ENCODE assay signal across 7 cellular contexts in genomic region chr12:53232641-53233538, GRCh38. TPM values are rescaled to one million over a fixed set of nuclear protein-coding genes. Genes with fewer than 3 reads are reported as not detected.
DNase-seq lines count a peak whose midpoint lies in the region; ATAC-seq and TF ChIP-seq lines count a peak whose summit lies in the region.

No MANE protein-coding gene starts in this region.

- H3K9me3 ChIP-seq in heart right ventricle = no peaks in the 10 kb centered on the region

- 26 to 31% methylated on average over 12 of the region's 12 CpGs for WGBS in heart right ventricle, 2 donors

- peaks cover 50% of the 10 kb centered on the region for H3K27me3 Mint-ChIP-seq in activated naive CD4-positive, alpha-beta T cell treated with anti-CD3 and anti-CD28 coated beads, Interleukin-2, amount 10 ng/mL, durations not matched to agents 7 days and 5 days

- H3K4me3 ChIP-seq in GM12865 (ENCODE audit: low read depth, low read length) = peak overlapping the region; percentile 37; the same call in 1 of the 2 replicates
- peak overlapping the region in 9 of 10 donors; percentile 52 to 70 (median 64) for H3K4me3 ChIP-seq in heart right ventricle

- peak; percentile 67 to 85 (median 80) for ATAC-seq in heart right ventricle

- no peaks in the 10 kb centered on the region for H3K9me3 Mint-ChIP-seq in activated naive CD4-positive, alpha-beta T cell treated with anti-CD3 and anti-CD28 coated beads, Interleukin-2, amount 10 ng/mL, durations not matched to agents 7 days and 5 days

- peaks cover 0 to 21% (median 0%) of the 10 kb centered on the region in 7 donors for H3K27me3 ChIP-seq in heart right ventricle

- H3K4me1 ChIP-seq in heart right ventricle = peaks cover 6 to 40% (median 33%) of the 10 kb centered on the region in 9 donors

- H3K4me1 Mint-ChIP-seq in activated naive CD4-positive, alpha-beta T cell treated with anti-CD3 and anti-CD28 coated beads, Interleukin-2, amount 10 ng/mL, durations not matched to agents 7 days and 5 days = peaks cover 57% of the 10 kb centered on the region

- H3K27ac Mint-ChIP-seq in activated naive CD4-positive, alpha-beta T cell treated with anti-CD3 and anti-CD28 coated beads, Interleukin-2, amount 10 ng/mL, durations not matched to agents 7 days and 5 days = peak overlapping the region; percentile 83

- peak overlapping the region; percentile 80 for H3K4me3 Mint-ChIP-seq in activated naive CD4-positive, alpha-beta T cell treated with anti-CD3 and anti-CD28 coated beads, Interleukin-2, amount 10 ng/mL, durations not matched to agents 7 days and 5 days

- DNase-seq in GM12865 (ENCODE audit: low read depth) (no peak), M059J (ENCODE audit: low read depth) (peak; percentile 63), heart right ventricle (peak in 1 of 2 donors; percentile 53), retina (peak; percentile 50), OCI-M2 (lab: John Stamatoyannopoulos, UW; ENCODE audit: unreplicated experiment) (no peak), GM19238 (ENCODE audit: insufficient read length, low spot score) (no peak)
- DNase-seq in activated naive CD4-positive, alpha-beta T cell treated with anti-CD3 and anti-CD28 coated beads, Interleukin-2, amount 10 ng/mL, durations not matched to agents 7 days and 5 days = peak; percentile 66

- intact Hi-C loops in heart right ventricle (cut with DNase I) = no loop called here

- H3K36me3 ChIP-seq in heart right ventricle = peaks cover 0 to 3% (median 0%) of the 10 kb centered on the region in 9 donors

- CTCF ChIA-PET in activated naive CD4-positive, alpha-beta T cell treated with anti-CD3 and anti-CD28 coated beads, Interleukin-2, amount 10 ng/mL, durations not matched to agents 7 days and 5 days (lab: Charles Lee) = interaction anchor here (1.0 to 2.0 kb wide), 3 partner anchors 12 to 73 kb away, joined by 3 to 7 read pairs (median 5); no protein-coding TSS in a partner anchor

- no peaks in the 10 kb centered on the region for H3K36me3 Mint-ChIP-seq in activated naive CD4-positive, alpha-beta T cell treated with anti-CD3 and anti-CD28 coated beads, Interleukin-2, amount 10 ng/mL, durations not matched to agents 7 days and 5 days

- TF ChIP-seq CTCF in GM12865 (IDR thresholded peaks at IDR 0.05; ENCODE audit: insufficient read depth, low read depth, low read length, missing control alignments) (no peak), heart right ventricle (IDR thresholded peaks at IDR 0.05) (no peak)

- peak overlapping the region; percentile 21 to 79 (median 70) for H3K27ac ChIP-seq in heart right ventricle

RNA-seq across cellular contexts. Expression of gene RARG, which starts 0.9 kb away (rescaled TPM):
- total RNA-seq in M059J (2014; rRNA removed; shearing (Covaris generic)) = 16.7 and 22.1 TPM in 2 replicates
- total RNA-seq in heart right ventricle = 10 to 100 TPM in 8 of 10 donors, 1 to 10 TPM in 2; 7.0 to 21.7 (median 13.9) TPM
- 10 to 100 TPM in 1 of 2 donors, 1 to 10 TPM in 1; 7.8 to 11.7 TPM for polyA plus RNA-seq in heart right ventricle

RNA-seq across cellular contexts. Expression of gene ITGB7, which starts 25.8 kb away (rescaled TPM):
- total RNA-seq in M059J (2014; rRNA removed; shearing (Covaris generic)) = not detected in 2 replicates
- 1 to 10 TPM in 7 of 10 donors, under 1 TPM in 3; 0.56 to 8.4 (median 1.1) TPM for total RNA-seq in heart right ventricle
- polyA plus RNA-seq in heart right ventricle = under 1 TPM; 0.55 to 0.73 TPM

RNA-seq across cellular contexts. Expression of gene ESPL1, which starts 35.2 kb away (rescaled TPM):
- total RNA-seq in M059J (2014; rRNA removed; shearing (Covaris generic)) = 2.9 and 9.0 TPM in 2 replicates
- total RNA-seq in heart right ventricle = 1 to 10 TPM in 2 of 10 donors, under 1 TPM in 8; 0.04 to 3.1 (median 0.36) TPM
- polyA plus RNA-seq in heart right ventricle = under 1 TPM; 0.13 to 0.29 TPM

RNA-seq across cellular contexts. Expression of gene CSAD, which starts 52.2 kb away (rescaled TPM):
- 0.89 and 2.6 TPM in 2 replicates for total RNA-seq in M059J (2014; rRNA removed; shearing (Covaris generic))
- total RNA-seq in heart right ventricle = 10 to 100 TPM in 3 of 10 donors, 1 to 10 TPM in 7; 8.3 to 15.1 (median 9.5) TPM
- 10 to 100 TPM in 1 of 2 donors, 1 to 10 TPM in 1; 8.0 to 76.4 TPM for polyA plus RNA-seq in heart right ventricle

RNA-seq across cellular contexts. Expression of gene ZNF740, which starts 52.4 kb away (rescaled TPM):
- total RNA-seq in M059J (2014; rRNA removed; shearing (Covaris generic)) = 9.5 and 11.7 TPM in 2 replicates
- 10 to 100 TPM; 13.8 to 28.9 (median 20.4) TPM for total RNA-seq in heart right ventricle
- polyA plus RNA-seq in heart right ventricle = 1 to 10 TPM; 2.7 to 8.2 TPM

Comparison
In these comparisons a context has a peak if more than half of its experiments do, and no peak if none do; other contexts are left out.
1. DNase-seq: peak in M059J (single experiment), activated naive CD4-positive, alpha-beta T cell treated with anti-CD3 and anti-CD28 coated beads, Interleukin-2, amount 10 ng/mL, durations not matched to agents 7 days and 5 days (single experiment) and retina (single experiment); none in GM12865 (single experiment), OCI-M2 (single experiment) and GM19238 (single experiment).